Comparison of ENCODE assay signal across 1 cellular context in genomic region chr17:59327136-59327878, GRCh38.
TF ChIP-seq lines count a peak whose summit lies in the region.

No MANE protein-coding gene starts in this region.

TF ChIP-seq in GM23338, 12 proteins besides CTCF, POLR2A, EP300 and RAD21 (continued from another document):
- TF ChIP-seq REST (IDR thresholded peaks at IDR 0.05; ENCODE audit: unreplicated experiment) (no peak), EZH2 (IDR thresholded peaks at IDR 0.05; ENCODE audit: low read depth, unreplicated experiment) (no peak), ETS1 (IDR thresholded peaks at IDR 0.05) (no peak)
